ENCODE assay signal across 1 cellular context in the genomic region with DNA sequence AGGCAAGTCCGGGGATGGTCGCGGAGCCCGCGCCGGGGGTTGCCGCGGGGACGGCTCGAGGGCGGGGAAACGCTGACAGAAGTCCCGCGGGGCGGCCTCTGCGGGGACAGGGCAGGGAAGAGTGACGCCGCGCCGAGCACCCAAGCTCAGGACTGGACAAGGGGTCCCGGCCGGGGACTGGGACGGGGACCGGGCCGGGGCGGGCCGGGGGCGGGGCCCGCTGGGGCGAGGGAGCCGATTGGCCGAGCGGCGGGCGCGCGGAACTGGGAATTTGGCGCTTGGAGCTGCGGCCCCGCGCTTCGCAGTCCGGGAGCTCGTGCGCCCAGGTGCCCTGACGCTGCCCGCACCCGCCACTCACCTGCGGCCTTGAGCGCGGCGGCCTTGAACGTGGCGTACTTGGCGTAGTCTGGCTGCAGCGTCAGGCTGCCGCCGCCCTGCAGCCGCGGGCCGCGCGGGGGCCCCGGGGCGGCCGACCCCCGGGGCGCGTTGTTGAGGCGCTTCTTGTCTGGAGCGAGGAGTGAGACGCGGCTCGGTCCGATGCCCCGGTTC.
TF ChIP-seq lines count a peak whose summit lies in the region.

No MANE protein-coding gene starts in this region.

TF ChIP-seq in SK-N-SH treated with all-trans-retinoic acid at 6 μM for 48 hours, 23 proteins besides CTCF, POLR2A, EP300 and RAD21 (continued from another document):
- TF ChIP-seq, protein P1, sequence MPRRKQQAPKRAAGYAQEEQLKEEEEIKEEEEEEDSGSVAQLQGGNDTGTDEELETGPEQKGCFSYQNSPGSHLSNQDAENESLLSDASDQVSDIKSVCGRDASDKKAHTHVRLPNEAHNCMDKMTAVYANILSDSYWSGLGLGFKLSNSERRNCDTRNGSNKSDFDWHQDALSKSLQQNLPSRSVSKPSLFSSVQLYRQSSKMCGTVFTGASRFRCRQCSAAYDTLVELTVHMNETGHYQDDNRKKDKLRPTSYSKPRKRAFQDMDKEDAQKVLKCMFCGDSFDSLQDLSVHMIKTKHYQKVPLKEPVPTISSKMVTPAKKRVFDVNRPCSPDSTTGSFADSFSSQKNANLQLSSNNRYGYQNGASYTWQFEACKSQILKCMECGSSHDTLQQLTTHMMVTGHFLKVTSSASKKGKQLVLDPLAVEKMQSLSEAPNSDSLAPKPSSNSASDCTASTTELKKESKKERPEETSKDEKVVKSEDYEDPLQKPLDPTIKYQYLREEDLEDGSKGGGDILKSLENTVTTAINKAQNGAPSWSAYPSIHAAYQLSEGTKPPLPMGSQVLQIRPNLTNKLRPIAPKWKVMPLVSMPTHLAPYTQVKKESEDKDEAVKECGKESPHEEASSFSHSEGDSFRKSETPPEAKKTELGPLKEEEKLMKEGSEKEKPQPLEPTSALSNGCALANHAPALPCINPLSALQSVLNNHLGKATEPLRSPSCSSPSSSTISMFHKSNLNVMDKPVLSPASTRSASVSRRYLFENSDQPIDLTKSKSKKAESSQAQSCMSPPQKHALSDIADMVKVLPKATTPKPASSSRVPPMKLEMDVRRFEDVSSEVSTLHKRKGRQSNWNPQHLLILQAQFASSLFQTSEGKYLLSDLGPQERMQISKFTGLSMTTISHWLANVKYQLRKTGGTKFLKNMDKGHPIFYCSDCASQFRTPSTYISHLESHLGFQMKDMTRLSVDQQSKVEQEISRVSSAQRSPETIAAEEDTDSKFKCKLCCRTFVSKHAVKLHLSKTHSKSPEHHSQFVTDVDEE (CRISPR knock-in tag; IDR thresholded peaks at IDR 0.05): no peak
- no peak for TF ChIP-seq ZNF8 (CRISPR knock-in tag; IDR thresholded peaks at IDR 0.05)
TF ChIP-seq in SK-N-SH treated with all-trans-retinoic acid at 6 μM for 48 hours: peak in this region for 0.
